2 cellular contexts compared by ENCODE assay signal in genomic region chr15:85759391-85759790, GRCh38.
TF ChIP-seq lines count a peak whose summit lies in the region.

No MANE protein-coding gene starts in this region.

TF ChIP-seq in liver, 16 proteins besides CTCF, POLR2A, EP300 and RAD21 (continued from another document):
- peak; percentile 0 for TF ChIP-seq REST (IDR thresholded peaks at IDR 0.05)
- TF ChIP-seq HNF4G (IDR thresholded peaks at IDR 0.05), result no peak
- TF ChIP-seq ATF3 (IDR thresholded peaks at IDR 0.05), result no peak
- peak in 1 of 2 donors; percentile 29 for TF ChIP-seq JUND (IDR thresholded peaks at IDR 0.05)
- TF ChIP-seq FOXA2 (IDR thresholded peaks at IDR 0.05), result no peak
- TF ChIP-seq ZBTB33 (IDR thresholded peaks at IDR 0.05), result no peak
- no peak for TF ChIP-seq NR2F2 (IDR thresholded peaks at IDR 0.05)
- no peak for TF ChIP-seq MAX (IDR thresholded peaks at IDR 0.05)
- peak; percentile 57 to 70 for TF ChIP-seq HNF4A (conservative IDR thresholded peaks at IDR 0.05)
- TF ChIP-seq YY1 (IDR thresholded peaks at IDR 0.05), result peak; percentile 24
- no peak for TF ChIP-seq EGR1 (IDR thresholded peaks at IDR 0.05; ENCODE audit: low read depth in 2 of 2)
- no peak for TF ChIP-seq TAF1 (conservative IDR thresholded peaks at IDR 0.05)
- no peak for TF ChIP-seq SP1 (IDR thresholded peaks at IDR 0.05)
- peak in 1 of 2 donors; percentile 59 for TF ChIP-seq RXRA (IDR thresholded peaks at IDR 0.05)
- no peak for TF ChIP-seq FOXA1 (IDR thresholded peaks at IDR 0.05)

TF ChIP-seq in HepG2, 621 proteins besides CTCF, POLR2A, EP300 and RAD21 (continued from another document):
- TF ChIP-seq MXI1 (IDR thresholded peaks at IDR 0.05; ENCODE audit: borderline replicate concordance, low read depth, low read length), result no peak
- no peak for TF ChIP-seq DRAP1 (CRISPR knock-in tag; IDR thresholded peaks at IDR 0.05)
- no peak for TF ChIP-seq TFE3 (CRISPR knock-in tag; IDR thresholded peaks at IDR 0.05)
- TF ChIP-seq ZBTB44 (CRISPR knock-in tag; IDR thresholded peaks at IDR 0.05), result no peak
- no peak for TF ChIP-seq ZBTB37 (CRISPR knock-in tag; IDR thresholded peaks at IDR 0.05)
